Comparison of ENCODE assay signal across 8 cellular contexts in genomic region chr11:9004310-9004945, GRCh38. TPM values are rescaled to one million over a fixed set of nuclear protein-coding genes. Genes with fewer than 3 reads are reported as not detected.
DNase-seq lines count a peak whose midpoint lies in the region; ATAC-seq and TF ChIP-seq lines count a peak whose summit lies in the region.

No MANE protein-coding gene starts in this region.

- TF ChIP-seq CTCF in fibroblast of lung (conservative IDR thresholded peaks at IDR 0.05 in 1 of 2, IDR thresholded peaks at IDR 0.05 in 1 of 2; ENCODE audit: low read depth in 1 of 2, low read length in 2 of 2), result no peak
- TF ChIP-seq CTCF in parathyroid adenoma (IDR thresholded peaks at IDR 0.05), result no peak

- DNase-seq in NCI-H748 (lab: John Stamatoyannopoulos, UW; ENCODE audit: unreplicated experiment) (peak; percentile 67), NCI-H748 treated with DMSO at 0.1 percent for 48 hours (lab: John Stamatoyannopoulos, UW) (no peak), fibroblast of lung (ENCODE audit: low read depth in 2 of 2) (no peak), HK-2 (ENCODE audit: unreplicated experiment) (no peak), OCI-M1 (lab: John Stamatoyannopoulos, UW) (no peak)
- peak; percentile 65 for DNase-seq in activated CD8-positive, alpha-beta memory T cell treated with anti-CD3 and anti-CD28 coated beads, Interleukin-2, amount 50 U/mL, for 48 hours

- no peak for ATAC-seq in GM21423 (IDR thresholded peaks at IDR 0.05; ENCODE audit: unreplicated experiment)

- peak overlapping the region in 3 of 4 experiments; percentile 25 to 55 (median 46) for H3K4me3 ChIP-seq in fibroblast of lung (replicated peaks in 1 of 4; ENCODE audit: control extremely low read depth in 1 of 4, insufficient read depth in 1 of 4, low read depth in 3 of 4, low read length in 4 of 4)
- peak overlapping the region; percentile 16 for H3K4me3 ChIP-seq in parathyroid adenoma (ENCODE audit: low read depth, low read length)

- no peaks in the 10 kb centered on the region for H4K20me1 ChIP-seq in fibroblast of lung (ENCODE audit: control insufficient read depth, extremely low read depth, insufficient read depth, low read length)

- H2AFZ ChIP-seq in fibroblast of lung (ENCODE audit: low read length) (peak overlapping the region; percentile 45), parathyroid adenoma (peak overlapping the region; percentile 89)

- H3K27ac ChIP-seq in fibroblast of lung (ENCODE audit: insufficient read depth, low read length), result no peak overlapping the region
- H3K27ac ChIP-seq in parathyroid adenoma, result no peak overlapping the region

- H3K9ac ChIP-seq in fibroblast of lung (ENCODE audit: insufficient read depth, low read length) (peak overlapping the region; percentile 51), parathyroid adenoma (no peak overlapping the region)

- H3K4me2 ChIP-seq in fibroblast of lung (ENCODE audit: extremely low read depth, insufficient read depth, low read length), result peak overlapping the region; percentile 74
- peak overlapping the region; percentile 58 for H3K4me2 ChIP-seq in parathyroid adenoma (ENCODE audit: low read length)

- H3K9me3 ChIP-seq in fibroblast of lung (ENCODE audit: control insufficient read depth, insufficient read depth, low read depth, low read length) (no peaks in the 10 kb centered on the region), parathyroid adenoma (ENCODE audit: control insufficient read depth, low read length) (no peaks in the 10 kb centered on the region)

- H3K27me3 ChIP-seq in fibroblast of lung (ENCODE audit: control insufficient read depth, insufficient read depth, low read length), result peaks cover 22% of the 10 kb centered on the region
- H3K27me3 ChIP-seq in parathyroid adenoma (ENCODE audit: control insufficient read depth, insufficient read depth, low read length), result no peaks in the 10 kb centered on the region

- H3K79me2 ChIP-seq in fibroblast of lung (ENCODE audit: control insufficient read depth, insufficient read depth, low read length) (no peaks in the 10 kb centered on the region), parathyroid adenoma (no peaks in the 10 kb centered on the region)

- H3K4me1 ChIP-seq in fibroblast of lung (ENCODE audit: control insufficient read depth, extremely low read depth, insufficient read depth, low read length) (peaks cover 7% of the 10 kb centered on the region), parathyroid adenoma (no peaks in the 10 kb centered on the region)

- H3K36me3 ChIP-seq in fibroblast of lung (ENCODE audit: control insufficient read depth, insufficient read depth, low read length) (no peaks in the 10 kb centered on the region), parathyroid adenoma (ENCODE audit: control insufficient read depth, insufficient read depth, low read length) (no peaks in the 10 kb centered on the region)

RNA-seq across cellular contexts. Expression of gene NRIP3, which starts 0.6 kb away (rescaled TPM):
- total RNA-seq in fibroblast of lung, result 4.1 and 8.8 TPM in 2 replicates
- 11.7 and 13.9 TPM in 2 replicates for polyA plus RNA-seq in fibroblast of lung
- 7.1 and 10.1 TPM in 2 replicates for polyA plus RNA-seq in fibroblast of lung (2012)
- polyA minus RNA-seq in fibroblast of lung (ENCODE audit: low replicate concordance), result 12.9 and 20.2 TPM in 2 replicates

RNA-seq across cellular contexts. Expression of gene TMEM9B, which starts 40.2 kb away (rescaled TPM):
- total RNA-seq in fibroblast of lung, result 36.2 and 51.0 TPM in 2 replicates
- 59.0 and 61.6 TPM in 2 replicates for polyA plus RNA-seq in fibroblast of lung
- polyA plus RNA-seq in fibroblast of lung (2012), result 48.8 and 52.2 TPM in 2 replicates
- 8.9 and 10.1 TPM in 2 replicates for polyA minus RNA-seq in fibroblast of lung (ENCODE audit: low replicate concordance)

Comparison
In these comparisons a context has a peak if more than half of its experiments do, and no peak if none do; other contexts are left out.
1. DNase-seq: peak in NCI-H748 (single experiment) and activated CD8-positive, alpha-beta memory T cell treated with anti-CD3 and anti-CD28 coated beads, Interleukin-2, amount 50 U/mL, for 48 hours (single experiment); none in NCI-H748 treated with DMSO at 0.1 percent for 48 hours (single experiment), fibroblast of lung (0 of 2), HK-2 (single experiment) and OCI-M1 (single experiment).